In genomic region chr3:24133942-24134341, GRCh38 we compare ENCODE assay signal across 10 cellular contexts.
DNase-seq lines count a peak whose midpoint lies in the region; ATAC-seq and TF ChIP-seq lines count a peak whose summit lies in the region.
"Had no signal": no experiment of that assay in that cellular context is flagged by ENCODE, and none has a peak within 500 bp of the region (broad histone marks: within the 10 kb centered on the region; RNA-seq: fewer than 3 reads in every experiment).

No MANE protein-coding gene starts in this region.

- H3K4me1 ChIP-seq in neuronal stem cell (ENCODE audit: control insufficient read depth in 2 of 2, insufficient read depth in 1 of 2, low read depth in 1 of 2, low read length in 2 of 2) (no peaks in the 10 kb centered on the region), thoracic aorta (ENCODE audit: control insufficient read depth in 1 of 2, low read depth in 2 of 2) (peaks cover 4 to 46% of the 10 kb centered on the region in 2 donors)
- H3K4me1 ChIP-seq: BE2C had no signal

- no peaks in the 10 kb centered on the region for H3K79me1 ChIP-seq in neuronal stem cell (ENCODE audit: low read depth, low read length)

- H3K27ac ChIP-seq in 22Rv1 = peak overlapping the region; percentile 88
- peak overlapping the region; percentile 80 for H3K27ac ChIP-seq in VCaP
- no peak overlapping the region for H3K27ac ChIP-seq in neuronal stem cell (replicated peaks; ENCODE audit: low read length)
- H3K27ac ChIP-seq in thoracic aorta = peak overlapping the region; percentile 51 to 65

- no peak overlapping the region for H2BK12ac ChIP-seq in neuronal stem cell (ENCODE audit: low read length)

- DNase-seq in neuronal stem cell (ENCODE audit: low spot score) (no peak), thoracic aorta (ENCODE audit: low spot score) (no peak), NOMO-1 treated with dmso at 0.1 percent for 144 hours (lab: John Stamatoyannopoulos, UW; ENCODE audit: unreplicated experiment) (no peak)
- no peak for DNase-seq in stimulated activated naive CD4-positive, alpha-beta T cell (lab: John Stamatoyannopoulos, UW)
- DNase-seq: BE2C; CD8-positive, alpha-beta memory T cell; GF-D8 had no signal

- no CpG with 5 or more reads among the region's 2 CpGs for WGBS in neuronal stem cell (ENCODE audit: extremely low coverage in 2 of 2, insufficient read length in 2 of 2, insufficient replicate concordance in 1 of 2), 2 donors

- TF ChIP-seq CTCF in 22Rv1 (IDR thresholded peaks at IDR 0.05) = no peak
- no peak for TF ChIP-seq CTCF in VCaP (conservative IDR thresholded peaks at IDR 0.05)
- no peak for TF ChIP-seq CTCF in thoracic aorta (IDR thresholded peaks at IDR 0.05)

- H3K4ac ChIP-seq in neuronal stem cell (ENCODE audit: low read length) = no peak overlapping the region

- H3K18ac ChIP-seq in neuronal stem cell (ENCODE audit: low read length) = peak overlapping the region; percentile 19

- no peak overlapping the region for H3K9ac ChIP-seq in neuronal stem cell (ENCODE audit: low read depth, low read length, poor library complexity)

- H2BK15ac ChIP-seq in neuronal stem cell (ENCODE audit: low read length) = no peak overlapping the region

- H4K8ac ChIP-seq in neuronal stem cell (ENCODE audit: low read depth, low read length) = no peak overlapping the region

- H3K14ac ChIP-seq in neuronal stem cell (ENCODE audit: low read length) = peak overlapping the region; percentile 26

- no peak overlapping the region for H3K4me3 ChIP-seq in neuronal stem cell (ENCODE audit: low read length in 2 of 2)
- H3K4me3 ChIP-seq in thoracic aorta = no peak overlapping the region

- no peaks in the 10 kb centered on the region for H3K27me3 ChIP-seq in neuronal stem cell (ENCODE audit: control insufficient read depth in 3 of 3, insufficient read depth in 3 of 3, low read depth in 1 of 3, low read length in 3 of 3)
- no peaks in the 10 kb centered on the region for H3K27me3 ChIP-seq in thoracic aorta (replicated peaks; ENCODE audit: insufficient read depth)
- H3K27me3 ChIP-seq: BE2C had no signal

- H2AFZ ChIP-seq in neuronal stem cell (ENCODE audit: low read length) = no peak overlapping the region

- H3K4me2 ChIP-seq in neuronal stem cell (ENCODE audit: insufficient read depth, low read length, poor library complexity, severe bottlenecking) = no peak overlapping the region

- peak overlapping the region; percentile 8 for H3K23ac ChIP-seq in neuronal stem cell (ENCODE audit: low read depth, low read length, poor library complexity)

- H3K36me3 ChIP-seq in neuronal stem cell (replicated peaks in 1 of 2; ENCODE audit: control insufficient read depth in 2 of 2, insufficient read depth in 2 of 2, low read length in 2 of 2) (no peaks in the 10 kb centered on the region), thoracic aorta (peaks cover 23% of the 10 kb centered on the region)
- H3K36me3 ChIP-seq: BE2C had no signal

- H4K91ac ChIP-seq in neuronal stem cell (ENCODE audit: low read depth, low read length, poor library complexity) = no peak overlapping the region

- H2BK120ac ChIP-seq in neuronal stem cell (ENCODE audit: low read depth, low read length) = peak overlapping the region; percentile 39

- no peak overlapping the region for H2AK5ac ChIP-seq in neuronal stem cell (ENCODE audit: low read depth, low read length)

- ATAC-seq in thoracic aorta (ENCODE audit: insufficient number of reproducible peaks, low FRiP score, low read depth) = no peak
- no peak for ATAC-seq in HG03175 (IDR thresholded peaks at IDR 0.05; ENCODE audit: unreplicated experiment)

- no peak overlapping the region for H2BK5ac ChIP-seq in neuronal stem cell (ENCODE audit: low read length)

- no peaks in the 10 kb centered on the region for H3K9me3 ChIP-seq in neuronal stem cell (replicated peaks in 1 of 2; ENCODE audit: control insufficient read depth in 2 of 2, insufficient read depth in 1 of 2, low read depth in 1 of 2, low read length in 2 of 2)
- H3K9me3 ChIP-seq in thoracic aorta = no peaks in the 10 kb centered on the region
- H3K9me3 ChIP-seq: BE2C had no signal
